Comparison of ENCODE assay signal across 2 cellular contexts in genomic region chr2:74413001-74413698, GRCh38.
TF ChIP-seq lines count a peak whose summit lies in the region.

No MANE protein-coding gene starts in this region.

TF ChIP-seq in IMR-90, 13 proteins besides CTCF, POLR2A, EP300 and RAD21:
- no peak for TF ChIP-seq RFX5 (IDR thresholded peaks at IDR 0.05; ENCODE audit: low read depth, low read length)
- no peak for TF ChIP-seq BHLHE40 (IDR thresholded peaks at IDR 0.05; ENCODE audit: low read depth, low read length)
- TF ChIP-seq SMC3 (IDR thresholded peaks at IDR 0.05; ENCODE audit: low read depth, low read length) = no peak
- no peak for TF ChIP-seq USF2 (IDR thresholded peaks at IDR 0.05; ENCODE audit: low read depth, low read length)

TF ChIP-seq in HEK293T, 16 proteins besides CTCF, POLR2A, EP300 and RAD21:
- TF ChIP-seq NFRKB (IDR thresholded peaks at IDR 0.05) (no peak), ARNT (IDR thresholded peaks at IDR 0.05) (no peak), FOXA1 (IDR thresholded peaks at IDR 0.05) (no peak), CTBP1 (IDR thresholded peaks at IDR 0.05; ENCODE audit: borderline replicate concordance) (no peak), BHLHE40 (IDR thresholded peaks at IDR 0.05; ENCODE audit: borderline replicate concordance) (no peak), FOXM1 (IDR thresholded peaks at IDR 0.05; ENCODE audit: borderline replicate concordance) (no peak), LEF1 (IDR thresholded peaks at IDR 0.05; ENCODE audit: borderline replicate concordance) (no peak), TARDBP (IDR thresholded peaks at IDR 0.05) (no peak), FOXK2 (IDR thresholded peaks at IDR 0.05) (no peak), PKNOX1 (IDR thresholded peaks at IDR 0.05) (no peak)
